ENCODE assay signal across 16 cellular contexts in the genomic region with DNA sequence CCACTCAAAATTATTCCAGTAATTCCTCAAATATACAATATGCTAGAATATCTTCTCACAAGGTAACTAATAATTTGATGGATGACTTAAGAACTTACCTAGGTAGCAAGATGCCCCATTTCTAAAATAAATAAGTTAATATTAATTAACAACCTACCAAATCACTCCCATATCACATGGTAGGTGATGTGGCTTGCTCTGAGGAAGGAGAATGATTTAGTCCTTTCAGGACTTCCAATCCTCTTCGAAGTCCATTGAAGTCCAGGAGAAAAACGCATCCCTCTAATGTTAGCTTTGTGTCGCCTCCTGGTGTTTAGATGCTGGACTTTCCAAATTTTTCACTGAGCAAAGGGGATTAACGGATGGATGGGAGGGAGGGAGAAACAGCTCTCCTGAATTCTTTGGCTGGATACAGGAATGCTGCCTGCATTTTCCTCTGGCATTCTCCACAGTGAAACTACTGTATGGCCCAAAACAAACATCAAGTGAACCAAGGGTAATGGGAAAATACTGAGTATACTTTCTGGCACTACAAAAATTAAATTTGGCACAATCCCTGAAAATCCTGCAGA. TPM values are rescaled to one million over a fixed set of nuclear protein-coding genes. Genes with fewer than 3 reads are reported as not detected.
DNase-seq lines count a peak whose midpoint lies in the region; ATAC-seq and TF ChIP-seq lines count a peak whose summit lies in the region.
"Had no signal": no experiment of that assay in that cellular context is flagged by ENCODE, and none has a peak within 500 bp of the region (broad histone marks: within the 10 kb centered on the region; RNA-seq: fewer than 3 reads in every experiment).

No MANE protein-coding gene starts in this region.

- no peak overlapping the region for H3K4me3 ChIP-seq in testis
- H3K4me3 ChIP-seq: gastrocnemius medialis, SJSA1, uterus had no signal

- peaks cover 21% of the 10 kb centered on the region for H3K4me1 Mint-ChIP-seq in glutamatergic neuron (ENCODE audit: low read depth, unreplicated experiment)
- H3K4me1 Mint-ChIP-seq in stimulated activated memory B cell treated with anti-CD40 and anti-IgM and Interleukin-4, amounts not matched to agents 10 μg/mL and 1 μg/mL and 100 μg/mL, for 72 hours = peaks cover 14% of the 10 kb centered on the region
- H3K4me1 Mint-ChIP-seq: natural killer cell had no signal

- peaks cover 6% of the 10 kb centered on the region for H3K36me3 Mint-ChIP-seq in glutamatergic neuron (ENCODE audit: unreplicated experiment)
- H3K36me3 Mint-ChIP-seq in stimulated activated memory B cell treated with anti-CD40 and anti-IgM and Interleukin-4, amounts not matched to agents 10 μg/mL and 1 μg/mL and 100 μg/mL, for 72 hours = no peaks in the 10 kb centered on the region
- H3K36me3 Mint-ChIP-seq: activated CD4-positive, alpha-beta memory T cell treated with anti-CD3 and anti-CD28 coated beads for 36 hours; natural killer cell had no signal

- no peaks in the 10 kb centered on the region for H3K27me3 ChIP-seq in testis
- H3K27me3 ChIP-seq: gastrocnemius medialis, SJSA1, uterus had no signal

- intact Hi-C loops in testis (cut with DNase I; ENCODE audit: low total_unique reads) = no loop called here

- DNase-seq in NCI-H748 (lab: John Stamatoyannopoulos, UW; ENCODE audit: unreplicated experiment) (peak; percentile 38), NCI-H748 treated with DMSO at 0.1 percent for 48 hours (lab: John Stamatoyannopoulos, UW) (no peak), SW480 (ENCODE audit: low spot score) (peak; percentile 25), glutamatergic neuron (no peak), testis (peak; percentile 40), HPDE6-E6E7 (ENCODE audit: extremely low spot score) (no peak)
- no peak for DNase-seq in stimulated activated CD8-positive, alpha-beta memory T cell treated with anti-CD3 and anti-CD28 coated beads, Interleukin-4, amount 100 ng/mL, for 48 hours
- DNase-seq: activated CD4-positive, alpha-beta memory T cell treated with anti-CD3 and anti-CD28 coated beads for 36 hours; gastrocnemius medialis; natural killer cell; NCI-H2081 treated with DMSO at 0.1 percent for 48 hours; stimulated activated CD4-positive, alpha-beta T cell treated with anti-CD3 and anti-CD28 coated beads, Interleukin-4, amount 100 ng/mL, for 4 hours; uterus had no signal

- no peak overlapping the region for H3K4me3 Mint-ChIP-seq in glutamatergic neuron (ENCODE audit: unreplicated experiment)
- no peak overlapping the region for H3K4me3 Mint-ChIP-seq in stimulated activated memory B cell treated with anti-CD40 and anti-IgM and Interleukin-4, amounts not matched to agents 10 μg/mL and 1 μg/mL and 100 μg/mL, for 72 hours
- H3K4me3 Mint-ChIP-seq: activated CD4-positive, alpha-beta memory T cell treated with anti-CD3 and anti-CD28 coated beads for 36 hours; B cell; natural killer cell had no signal

- no peak for ATAC-seq in stimulated activated memory B cell treated with anti-CD40 and anti-IgM and Interleukin-4, amounts not matched to agents 10 μg/mL and 1 μg/mL and 100 μg/mL, for 72 hours
- ATAC-seq: gastrocnemius medialis, natural killer cell had no signal

- H3K36me3 ChIP-seq in testis (ENCODE audit: low read depth, missing control alignments) = no peaks in the 10 kb centered on the region
- H3K36me3 ChIP-seq: gastrocnemius medialis, uterus had no signal

- no peaks in the 10 kb centered on the region for H3K9me3 Mint-ChIP-seq in glutamatergic neuron (ENCODE audit: unreplicated experiment)
- H3K9me3 Mint-ChIP-seq in stimulated activated memory B cell treated with anti-CD40 and anti-IgM and Interleukin-4, amounts not matched to agents 10 μg/mL and 1 μg/mL and 100 μg/mL, for 72 hours = no peaks in the 10 kb centered on the region
- H3K9me3 Mint-ChIP-seq: activated CD4-positive, alpha-beta memory T cell treated with anti-CD3 and anti-CD28 coated beads for 36 hours had no signal

- H3K27ac ChIP-seq in testis = no peak overlapping the region
- H3K27ac ChIP-seq: gastrocnemius medialis, SJSA1 had no signal

- H3K27ac Mint-ChIP-seq in glutamatergic neuron (ENCODE audit: unreplicated experiment) = peak overlapping the region; percentile 6
- no peak overlapping the region for H3K27ac Mint-ChIP-seq in stimulated activated memory B cell treated with anti-CD40 and anti-IgM and Interleukin-4, amounts not matched to agents 10 μg/mL and 1 μg/mL and 100 μg/mL, for 72 hours
- H3K27ac Mint-ChIP-seq: activated CD4-positive, alpha-beta memory T cell treated with anti-CD3 and anti-CD28 coated beads for 36 hours; B cell; natural killer cell had no signal

- no peak for TF ChIP-seq POLR2A in testis (IDR thresholded peaks at IDR 0.05)

- peak; percentile 28 for TF ChIP-seq CTCF in glutamatergic neuron (IDR thresholded peaks at IDR 0.05; ENCODE audit: partially characterized antibody, unreplicated experiment)
- peak in 1 of 3 experiments; percentile 51 for TF ChIP-seq CTCF in testis (IDR thresholded peaks at IDR 0.05)

- whole genome bisulfite sequencing in testis, 2 donors = 51 to 56% methylated on average over 4 of the region's 4 CpGs

- H3K9me3 ChIP-seq in testis = no peaks in the 10 kb centered on the region
- H3K9me3 ChIP-seq: gastrocnemius medialis, SJSA1, uterus had no signal

- H3K4me1 ChIP-seq in testis = no peaks in the 10 kb centered on the region

- no peaks in the 10 kb centered on the region for H3K27me3 Mint-ChIP-seq in glutamatergic neuron (ENCODE audit: unreplicated experiment)
- H3K27me3 Mint-ChIP-seq in stimulated activated memory B cell treated with anti-CD40 and anti-IgM and Interleukin-4, amounts not matched to agents 10 μg/mL and 1 μg/mL and 100 μg/mL, for 72 hours = no peaks in the 10 kb centered on the region
- H3K27me3 Mint-ChIP-seq: B cell had no signal

RNA-seq across cellular contexts. Expression of a gene that starts 58.6 kb away (rescaled TPM):
- total RNA-seq in glutamatergic neuron (ENCODE audit: unreplicated experiment) = 18.9 TPM
- 10 to 100 TPM in 1 of 2 donors, 1 to 10 TPM in 1; 9.1 to 10.1 TPM for total RNA-seq in testis
- polyA plus RNA-seq in testis (ENCODE audit: insufficient read depth, low read depth, low replicate concordance) = 5.5 TPM
- total RNA-seq: activated CD4-positive, alpha-beta memory T cell treated with anti-CD3 and anti-CD28 coated beads for 36 hours had no signal

Comparison
In these comparisons a context has a peak if more than half of its experiments do, and no peak if none do; other contexts are left out.
1. DNase-seq: peak in NCI-H748 (single experiment), SW480 (single experiment) and testis (single experiment); none in NCI-H748 treated with DMSO at 0.1 percent for 48 hours (single experiment), glutamatergic neuron (single experiment), HPDE6-E6E7 (single experiment) and stimulated activated CD8-positive, alpha-beta memory T cell treated with anti-CD3 and anti-CD28 coated beads, Interleukin-4, amount 100 ng/mL, for 48 hours (single experiment).